Comparison of ENCODE assay signal across 18 cellular contexts in genomic region chr1:107862064-107862463, GRCh38.
A peak's percentile ranks its signal among the peaks of the same experiment; 100 is the strongest.
DNase-seq lines count a peak whose midpoint lies in the region; ATAC-seq and TF ChIP-seq lines count a peak whose summit lies in the region.
"Had no signal": no experiment of that assay in that cellular context is flagged by ENCODE, and none has a peak within 500 bp of the region (broad histone marks: within the 10 kb centered on the region; RNA-seq: fewer than 3 reads in every experiment).

No MANE protein-coding gene starts in this region.

- H3K27ac ChIP-seq in Karpas-422 (ENCODE audit: low read length) = no peak overlapping the region
- H3K27ac ChIP-seq: adrenal gland, C4-2B, KMS-11, pancreas, upper lobe of left lung had no signal

- H3K4me1 Mint-ChIP-seq in activated CD8-positive, alpha-beta T cell treated with anti-CD3 and anti-CD28 coated beads for 36 hours (ENCODE audit: low read depth) = peaks cover 26% of the 10 kb centered on the region
- H3K4me1 Mint-ChIP-seq in natural killer cell = peaks cover 57 to 67% of the 10 kb centered on the region in 2 donors
- H3K4me1 Mint-ChIP-seq in activated naive CD8-positive, alpha-beta T cell treated with anti-CD3 and anti-CD28 coated beads, Interleukin-2, amount 50 U/mL, for 24 hours = peaks cover 28% of the 10 kb centered on the region

- POLR2A ChIA-PET in activated CD8-positive, alpha-beta T cell treated with anti-CD3 and anti-CD28 coated beads for 36 hours (lab: Charles Lee) = no interaction called here

- no peaks in the 10 kb centered on the region for H4K20me1 ChIP-seq in Karpas-422 (ENCODE audit: insufficient read depth, low read depth, low read length)

- TF ChIP-seq CTCF in activated CD8-positive, alpha-beta T cell treated with anti-CD3 and anti-CD28 coated beads for 36 hours (IDR thresholded peaks at IDR 0.05) = no peak
- TF ChIP-seq CTCF in natural killer cell (IDR thresholded peaks at IDR 0.05) = no peak

- H3K4me3 Mint-ChIP-seq in activated CD8-positive, alpha-beta T cell treated with anti-CD3 and anti-CD28 coated beads for 36 hours = no peak overlapping the region
- no peak overlapping the region for H3K4me3 Mint-ChIP-seq in natural killer cell
- no peak overlapping the region for H3K4me3 Mint-ChIP-seq in activated naive CD8-positive, alpha-beta T cell treated with anti-CD3 and anti-CD28 coated beads, Interleukin-2, amount 50 U/mL, for 24 hours
- H3K4me3 Mint-ChIP-seq: activated T-cell treated with anti-CD3 and anti-CD28 coated beads, Interleukin-2, amount 50 U/mL, for 72 hours had no signal

- intact Hi-C loops in activated CD8-positive, alpha-beta T cell treated with anti-CD3 and anti-CD28 coated beads for 36 hours (cut with micrococcal nuclease) = no loop called here
- intact Hi-C loops in natural killer cell (cut with micrococcal nuclease) = no loop called here

- peak overlapping the region; percentile 27 for H3K4me2 ChIP-seq in Karpas-422 (ENCODE audit: low read depth, low read length, poor library complexity, severe bottlenecking)
- H3K4me2 ChIP-seq: KMS-11, SK-N-SH had no signal

- peak; percentile 47 for ATAC-seq in activated CD8-positive, alpha-beta T cell treated with anti-CD3 and anti-CD28 coated beads for 36 hours
- ATAC-seq in natural killer cell = peak in 1 of 3 donors; percentile 57
- no peak for ATAC-seq in activated naive CD8-positive, alpha-beta T cell treated with anti-CD3 and anti-CD28 coated beads, Interleukin-2, amount 50 U/mL, for 24 hours
- no peak for ATAC-seq in GM18861 (IDR thresholded peaks at IDR 0.05; ENCODE audit: unreplicated experiment)
- ATAC-seq: pancreas; stimulated activated naive CD8-positive, alpha-beta T cell treated with anti-CD3 and anti-CD28 coated beads, Interleukin-15, Interleukin-2, amounts not matched to agents 100 U/mL and 50 U/mL, for 24 hours had no signal

- DNase-seq in GDM1 (lab: John Stamatoyannopoulos, UW) = peak; percentile 76
- DNase-seq in Karpas-422 = peak; percentile 58
- DNase-seq in activated CD8-positive, alpha-beta T cell treated with anti-CD3 and anti-CD28 coated beads for 36 hours = no peak
- no peak for DNase-seq in natural killer cell
- no peak for DNase-seq in activated naive CD8-positive, alpha-beta T cell treated with anti-CD3 and anti-CD28 coated beads, Interleukin-2, amount 50 U/mL, for 24 hours
- DNase-seq in GM03348 (ENCODE audit: low spot score) = no peak
- no peak for DNase-seq in H4 (ENCODE audit: low spot score)
- DNase-seq: activated T-cell treated with anti-CD3 and anti-CD28 coated beads, Interleukin-2, amount 50 U/mL, for 72 hours; adrenal gland; NCI-H187; NCI-H446 treated with DMSO at 0.1 percent for 48 hours; pancreas; SK-N-SH; stimulated activated naive CD8-positive, alpha-beta T cell treated with anti-CD3 and anti-CD28 coated beads, Interleukin-15, Interleukin-2, amounts not matched to agents 100 U/mL and 50 U/mL, for 24 hours; upper lobe of left lung had no signal

- no peaks in the 10 kb centered on the region for H3K27me3 Mint-ChIP-seq in activated CD8-positive, alpha-beta T cell treated with anti-CD3 and anti-CD28 coated beads for 36 hours
- H3K27me3 Mint-ChIP-seq in natural killer cell (ENCODE audit: low read depth in 2 of 2) = no peaks in the 10 kb centered on the region
- H3K27me3 Mint-ChIP-seq in activated naive CD8-positive, alpha-beta T cell treated with anti-CD3 and anti-CD28 coated beads, Interleukin-2, amount 50 U/mL, for 24 hours = no peaks in the 10 kb centered on the region

- no peak overlapping the region for H3K9ac ChIP-seq in Karpas-422 (ENCODE audit: low read length)
- H3K9ac ChIP-seq: KMS-11, SK-N-SH had no signal

- no peaks in the 10 kb centered on the region for H3K9me3 ChIP-seq in Karpas-422 (ENCODE audit: low read length)
- H3K9me3 ChIP-seq: adrenal gland, pancreas, SK-N-SH, upper lobe of left lung had no signal

- H3K27me3 ChIP-seq in Karpas-422 (ENCODE audit: low read length) = no peaks in the 10 kb centered on the region
- H3K27me3 ChIP-seq: adrenal gland, pancreas, upper lobe of left lung had no signal

- no peaks in the 10 kb centered on the region for H3K79me2 ChIP-seq in Karpas-422 (ENCODE audit: low read length)

- H3K4me1 ChIP-seq in Karpas-422 (ENCODE audit: low read length) = peaks cover 11% of the 10 kb centered on the region
- H3K4me1 ChIP-seq: pancreas, upper lobe of left lung had no signal

- H3K27ac Mint-ChIP-seq in activated CD8-positive, alpha-beta T cell treated with anti-CD3 and anti-CD28 coated beads for 36 hours = no peak overlapping the region
- peak overlapping the region; percentile 41 to 73 for H3K27ac Mint-ChIP-seq in natural killer cell
- H3K27ac Mint-ChIP-seq in activated naive CD8-positive, alpha-beta T cell treated with anti-CD3 and anti-CD28 coated beads, Interleukin-2, amount 50 U/mL, for 24 hours = no peak overlapping the region
- H3K27ac Mint-ChIP-seq: activated T-cell treated with anti-CD3 and anti-CD28 coated beads, Interleukin-2, amount 50 U/mL, for 72 hours had no signal

- no peaks in the 10 kb centered on the region for H3K36me3 ChIP-seq in Karpas-422 (ENCODE audit: insufficient read depth, low read length)
- H3K36me3 ChIP-seq: adrenal gland, pancreas, upper lobe of left lung had no signal

- peaks cover 5% of the 10 kb centered on the region for H3K36me3 Mint-ChIP-seq in activated CD8-positive, alpha-beta T cell treated with anti-CD3 and anti-CD28 coated beads for 36 hours (ENCODE audit: low read depth)
- H3K36me3 Mint-ChIP-seq in natural killer cell = peaks cover 16% of the 10 kb centered on the region
- peaks cover 7% of the 10 kb centered on the region for H3K36me3 Mint-ChIP-seq in activated naive CD8-positive, alpha-beta T cell treated with anti-CD3 and anti-CD28 coated beads, Interleukin-2, amount 50 U/mL, for 24 hours (ENCODE audit: low read depth)

- CTCF ChIA-PET in activated CD8-positive, alpha-beta T cell treated with anti-CD3 and anti-CD28 coated beads for 36 hours (lab: Charles Lee) = no interaction called here

- H3K9me2 ChIP-seq in Karpas-422 (replicated peaks; ENCODE audit: insufficient read depth, low read length) = no peaks in the 10 kb centered on the region
- H3K9me2 ChIP-seq: SK-N-SH had no signal

- no peak overlapping the region for H3K4me3 ChIP-seq in Karpas-422 (ENCODE audit: low read length)
- H3K4me3 ChIP-seq: adrenal gland, pancreas, upper lobe of left lung had no signal

- H3K9me3 Mint-ChIP-seq in activated CD8-positive, alpha-beta T cell treated with anti-CD3 and anti-CD28 coated beads for 36 hours = peaks cover 14% of the 10 kb centered on the region
- no peaks in the 10 kb centered on the region for H3K9me3 Mint-ChIP-seq in natural killer cell
- H3K9me3 Mint-ChIP-seq in activated naive CD8-positive, alpha-beta T cell treated with anti-CD3 and anti-CD28 coated beads, Interleukin-2, amount 50 U/mL, for 24 hours = peaks cover 6% of the 10 kb centered on the region

- H2AFZ ChIP-seq in Karpas-422 (ENCODE audit: low read length) = no peak overlapping the region

Comparison
In these comparisons a context has a peak if more than half of its experiments do, and no peak if none do; other contexts are left out.
1. DNase-seq: peak in GDM1 (single experiment) and Karpas-422 (single experiment); none in activated CD8-positive, alpha-beta T cell treated with anti-CD3 and anti-CD28 coated beads for 36 hours (single experiment), natural killer cell (single experiment), activated naive CD8-positive, alpha-beta T cell treated with anti-CD3 and anti-CD28 coated beads, Interleukin-2, amount 50 U/mL, for 24 hours (single experiment), GM03348 (single experiment) and H4 (single experiment).
2. H3K27ac Mint-ChIP-seq: peak in natural killer cell (2 of 2); none in activated CD8-positive, alpha-beta T cell treated with anti-CD3 and anti-CD28 coated beads for 36 hours (single experiment) and activated naive CD8-positive, alpha-beta T cell treated with anti-CD3 and anti-CD28 coated beads, Interleukin-2, amount 50 U/mL, for 24 hours (single experiment).